In the genomic region with DNA sequence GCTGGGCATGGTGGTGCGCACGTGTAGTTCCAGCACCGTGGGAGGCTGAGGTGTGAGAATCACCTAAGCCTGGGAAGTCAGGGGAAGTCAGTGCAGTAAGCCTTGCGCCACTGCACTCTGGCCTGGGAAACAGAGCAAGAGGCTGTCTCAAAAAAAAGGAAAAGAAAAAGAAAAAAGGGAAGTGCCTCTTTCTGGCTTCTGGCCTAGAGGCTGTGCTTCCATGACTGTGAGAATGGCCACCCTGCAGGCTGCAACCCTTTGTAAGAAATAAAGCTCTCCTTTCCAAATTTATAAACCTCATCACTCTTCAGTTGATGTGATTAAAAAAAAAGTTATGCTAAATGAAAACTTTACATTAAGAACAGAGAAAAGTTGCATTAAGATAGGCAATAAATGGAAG, we compare ENCODE assay signal across 29 cellular contexts.
"Had no signal": no experiment of that assay in that cellular context is flagged by ENCODE, and none has a peak within 500 bp of the region (broad histone marks: within the 10 kb centered on the region; RNA-seq: fewer than 3 reads in every experiment).

No MANE protein-coding gene starts in this region.

- H3K27ac Mint-ChIP-seq: activated naive CD8-positive, alpha-beta T cell; activated T-cell treated with anti-CD3 and anti-CD28 coated beads, Interleukin-2, amount 50 U/mL, for 24 hours; activated T-helper 17 cell treated with anti-CD3 and anti-CD28 coated beads, Interleukin-2, amount 50 U/mL, for 72 hours; dendritic cell treated with granulocyte-macrophage colony-stimulating factor and Interleukin-4, amounts not matched to agents 40 ng/mL and 50 ng/mL, for 4 days; naive thymus-derived CD8-positive, alpha-beta T cell; neural progenitor cell had no signal

- H3K4me1 Mint-ChIP-seq: activated T-helper 17 cell treated with anti-CD3 and anti-CD28 coated beads, Interleukin-2, amount 50 U/mL, for 72 hours; naive thymus-derived CD8-positive, alpha-beta T cell had no signal

- H3K9ac ChIP-seq: neural progenitor cell had no signal

- H3K27ac ChIP-seq: adrenal gland, ascending aorta, brain microvascular endothelial cell, hepatocyte, left lung, neural progenitor cell, prostate gland, thoracic aorta, upper lobe of left lung had no signal

- H3K27me3 ChIP-seq: adrenal gland, ascending aorta, brain microvascular endothelial cell, hepatocyte, left lung, neural progenitor cell, upper lobe of left lung had no signal

- H3K36me3 ChIP-seq: adrenal gland, ascending aorta, brain microvascular endothelial cell, left lung, neural progenitor cell, prostate gland, thoracic aorta, upper lobe of left lung had no signal

- H3K4me3 ChIP-seq: adrenal gland, ascending aorta, hepatocyte, left lung, lung, neural progenitor cell, prostate gland, thoracic aorta, upper lobe of left lung had no signal

- H3K9me3 Mint-ChIP-seq: neural progenitor cell had no signal

- H3K4me2 ChIP-seq: hepatocyte, neural progenitor cell had no signal

- H3K4me1 ChIP-seq: adrenal gland, ascending aorta, left lung, prostate gland, upper lobe of left lung had no signal

- H3K79me2 ChIP-seq: hepatocyte had no signal

- FAIRE-seq: endothelial cell of umbilical vein, TTC549 had no signal

- ATAC-seq: activated T-helper 17 cell treated with anti-CD3 and anti-CD28 coated beads, Interleukin-2, amount 50 U/mL, for 72 hours; esophagus mucosa; left lung; naive thymus-derived CD8-positive, alpha-beta T cell had no signal

- H2AFZ ChIP-seq: hepatocyte, neural progenitor cell had no signal

- DNase-seq: activated CD4-positive, alpha-beta T cell treated with anti-CD3 and anti-CD28 coated beads, Interleukin-2, amount 50 U/mL, for 4 hours; activated CD8-positive, alpha-beta memory T cell treated with anti-CD3 and anti-CD28 coated beads for 24 hours; activated CD8-positive, alpha-beta memory T cell treated with anti-CD3 and anti-CD28 coated beads, Interleukin-2, amount 50 U/mL, for 4 hours; activated naive CD4-positive, alpha-beta T cell; activated T-cell treated with anti-CD3 and anti-CD28 coated beads, Interleukin-2, amount 50 U/mL, for 24 hours; adrenal gland; brain microvascular endothelial cell; caudate nucleus; effector CD8-positive, alpha-beta T cell; foreskin melanocyte; kidney glomerular epithelial cell; left lung; naive thymus-derived CD8-positive, alpha-beta T cell; stimulated activated CD4-positive, alpha-beta T cell treated with anti-CD3 and anti-CD28 coated beads, Interleukin-2, amount 100 ng/mL, for 48 hours; stimulated activated naive CD4-positive, alpha-beta T cell; T-helper 2 cell; upper lobe of left lung had no signal

- H3K4me3 Mint-ChIP-seq: activated naive CD8-positive, alpha-beta T cell; activated T-cell treated with anti-CD3 and anti-CD28 coated beads, Interleukin-2, amount 50 U/mL, for 24 hours; activated T-helper 17 cell treated with anti-CD3 and anti-CD28 coated beads, Interleukin-2, amount 50 U/mL, for 72 hours; dendritic cell treated with granulocyte-macrophage colony-stimulating factor and Interleukin-4, amounts not matched to agents 40 ng/mL and 50 ng/mL, for 4 days; naive thymus-derived CD8-positive, alpha-beta T cell; neural progenitor cell had no signal

- H3K27me3 Mint-ChIP-seq: activated naive CD8-positive, alpha-beta T cell; activated T-cell treated with anti-CD3 and anti-CD28 coated beads, Interleukin-2, amount 50 U/mL, for 24 hours; activated T-helper 17 cell treated with anti-CD3 and anti-CD28 coated beads, Interleukin-2, amount 50 U/mL, for 72 hours; dendritic cell treated with granulocyte-macrophage colony-stimulating factor and Interleukin-4, amounts not matched to agents 40 ng/mL and 50 ng/mL, for 4 days; naive thymus-derived CD8-positive, alpha-beta T cell had no signal

- H3K36me3 Mint-ChIP-seq: activated naive CD8-positive, alpha-beta T cell; naive thymus-derived CD8-positive, alpha-beta T cell; neural progenitor cell had no signal

- H3K9me3 ChIP-seq: adrenal gland, ascending aorta, left lung, prostate gland, thoracic aorta, upper lobe of left lung had no signal
